Comparison of ENCODE assay signal across 19 cellular contexts in genomic region chr4:118158946-118159345, GRCh38.
"Had no signal": no experiment of that assay in that cellular context is flagged by ENCODE, and none has a peak within 500 bp of the region (broad histone marks: within the 10 kb centered on the region; RNA-seq: fewer than 3 reads in every experiment).

No MANE protein-coding gene starts in this region.

- DNase-seq: activated CD4-positive, alpha-beta memory T cell treated with anti-CD3 and anti-CD28 coated beads, Interleukin-2, amount 10 ng/mL, durations not matched to agents 7 days and 5 days; activated CD4-positive, alpha-beta T cell treated with anti-CD3 and anti-CD28 coated beads, Interleukin-2, amount 10 ng/mL, durations not matched to agents 24 days and 14 days; activated effector memory CD4-positive, alpha-beta T cell treated with Interleukin-2 at 50 U/mL for 16 hours; activated naive CD4-positive, alpha-beta T cell treated with anti-CD3 and anti-CD28 coated beads, Interleukin-2, amount 10 ng/mL, durations not matched to agents 7 days and 5 days; activated T-cell treated with anti-CD3 and anti-CD28 coated beads, Interleukin-2, amount 50 U/mL, for 72 hours; body of pancreas; effector CD8-positive, alpha-beta T cell; heart right ventricle; left colon; nucleus accumbens; right lobe of liver; small intestine; stimulated activated CD4-positive, alpha-beta T cell treated with anti-CD3 and anti-CD28 coated beads, Interleukin-2, amount 100 ng/mL, for 24 hours; stomach; transverse colon had no signal

- H3K36me3 ChIP-seq: heart right ventricle, right lobe of liver, stomach, suprapubic skin, transverse colon had no signal

- H3K4me1 ChIP-seq: body of pancreas, heart right ventricle, right lobe of liver, stomach, suprapubic skin, transverse colon had no signal

- H3K27me3 ChIP-seq: body of pancreas, heart right ventricle, right lobe of liver, stomach, suprapubic skin, transverse colon had no signal

- ATAC-seq: activated CD4-positive, CD25-positive, alpha-beta regulatory T cell treated with anti-CD3 and anti-CD28 coated beads, Interleukin-2, amount 50 U/mL, for 24 hours; activated T-cell treated with anti-CD3 and anti-CD28 coated beads, Interleukin-2, amount 50 U/mL, for 72 hours; body of pancreas; esophagus mucosa; heart right ventricle; left colon; right lobe of liver; stimulated activated effector memory CD8-positive, alpha-beta T cell treated with anti-CD3 and anti-CD28 coated beads, Interleukin-12 subunit alpha, Interleukin-12 subunit beta, amount 100 ng/mL, for 72 hours had no signal

- H3K27ac ChIP-seq: body of pancreas, heart right ventricle, right lobe of liver, stomach, suprapubic skin, transverse colon had no signal

- H3K4me3 ChIP-seq: body of pancreas, heart right ventricle, right lobe of liver, stomach, suprapubic skin, transverse colon had no signal

- H3K9me3 ChIP-seq: body of pancreas, right lobe of liver, suprapubic skin had no signal
